6 cellular contexts compared by ENCODE assay signal in the genomic region with DNA sequence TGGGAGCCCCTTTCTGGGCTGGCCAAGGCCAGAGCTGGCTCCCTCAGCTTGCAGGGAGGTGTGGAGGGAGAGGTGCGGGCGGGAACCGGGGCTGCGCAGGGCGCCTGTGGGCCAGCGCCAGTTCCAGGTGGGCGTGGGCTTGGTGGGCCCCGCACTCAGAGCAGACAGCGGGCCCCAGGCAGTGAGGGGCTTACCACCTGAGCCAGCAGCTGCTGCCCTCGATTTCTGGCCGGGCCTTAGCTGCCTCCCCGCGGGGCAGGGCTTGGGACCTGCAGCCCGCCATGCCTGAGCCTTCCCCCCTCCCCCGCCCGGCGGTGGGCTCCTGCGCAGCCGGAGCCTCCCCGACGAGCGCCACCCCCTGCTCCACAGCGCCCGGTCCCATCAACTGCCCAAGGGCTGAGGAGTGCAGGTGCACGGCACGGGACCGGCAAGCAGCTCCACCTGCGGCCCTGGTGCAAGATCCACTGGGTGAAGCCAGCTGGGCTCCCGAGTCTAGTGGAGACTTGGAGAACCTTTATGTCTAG. TPM values are rescaled to one million over a fixed set of nuclear protein-coding genes. Genes with fewer than 3 reads are reported as not detected.
A peak's percentile ranks its signal among the peaks of the same experiment; 100 is the strongest.
DNase-seq lines count a peak whose midpoint lies in the region; ATAC-seq, FAIRE-seq and TF ChIP-seq lines count a peak whose summit lies in the region.
"Not testable (repeated sequence)": the region's sequence is repeated elsewhere in the genome, so short reads cannot be mapped to it uniquely, and the experiment has no call there.

No MANE protein-coding gene starts in this region.

- H2AFZ ChIP-seq in trophoblast cell (ENCODE audit: insufficient read depth, low read length, poor library complexity): not testable (repeated sequence)

- not testable (repeated sequence) for H4K91ac ChIP-seq in trophoblast cell (ENCODE audit: low read depth, low read length)

- not testable (repeated sequence) for ATAC-seq in T-helper 17 cell; central memory CD8-positive, alpha-beta T cell (replicated peaks; ENCODE audit: extremely low read depth, poor library complexity, severe bottlenecking)

- not testable (repeated sequence) for H2BK5ac ChIP-seq in trophoblast cell (ENCODE audit: low read depth, low read length, poor library complexity)

- peaks cover 6 to 59% (median 37%) of the 10 kb centered on the region in 11 experiments for H3K36me3 ChIP-seq in BLaER1 treated with 17β-estradiol and CSF1 and Interleukin-3, amounts not matched to agents 10 nM and 100 nM
- H3K36me3 ChIP-seq in kidney (ENCODE audit: control insufficient read depth in 1 of 2, insufficient read depth in 2 of 2, low read length in 2 of 2); trophoblast cell (ENCODE audit: control insufficient read depth in 1 of 2, insufficient read depth in 2 of 2, low read length in 2 of 2): not testable (repeated sequence)

- peaks cover 48 to 94% (median 71%) of the 10 kb centered on the region in 10 experiments for H3K4me1 ChIP-seq in BLaER1 treated with 17β-estradiol and CSF1 and Interleukin-3, amounts not matched to agents 10 nM and 100 nM
- H3K4me1 ChIP-seq in kidney (ENCODE audit: control insufficient read depth in 1 of 2, insufficient read depth in 1 of 2, low read depth in 1 of 2, low read length in 2 of 2): peaks cover 17 to 25% of the 10 kb centered on the region in 2 donors
- H3K4me1 ChIP-seq in trophoblast cell (ENCODE audit: control insufficient read depth in 1 of 2, insufficient read depth in 2 of 2, low read length in 2 of 2): peaks cover 4 to 11% of the 10 kb centered on the region in 2 experiments

- peak overlapping the region in 9 of 11 experiments; percentile 75 to 94 (median 91); a peak in 12 of 22 replicates for H3K4me2 ChIP-seq in BLaER1 treated with 17β-estradiol and CSF1 and Interleukin-3, amounts not matched to agents 10 nM and 100 nM
- H3K4me2 ChIP-seq in trophoblast cell (ENCODE audit: low read length): not testable (repeated sequence)

- H4K12ac ChIP-seq in trophoblast cell (ENCODE audit: low read depth, low read length): not testable (repeated sequence)

- not testable (repeated sequence) for H3K23ac ChIP-seq in trophoblast cell (ENCODE audit: low read length)

- not testable (repeated sequence) for H4K8ac ChIP-seq in trophoblast cell (ENCODE audit: low read depth, low read length)

- peaks cover 0 to 96% (median 22%) of the 10 kb centered on the region in 11 experiments; a peak in 12 of 22 replicates for H4K20me1 ChIP-seq in BLaER1 treated with 17β-estradiol and CSF1 and Interleukin-3, amounts not matched to agents 10 nM and 100 nM

- TF ChIP-seq CTCF in kidney (IDR thresholded peaks at IDR 0.05; ENCODE audit: borderline replicate concordance, extremely low read depth, insufficient read depth): not testable (repeated sequence)

- H3K4me1 Mint-ChIP-seq in T-helper 17 cell: peaks cover 24% of the 10 kb centered on the region
- peaks cover 19% of the 10 kb centered on the region for H3K4me1 Mint-ChIP-seq in activated naive CD8-positive, alpha-beta T cell (ENCODE audit: low read depth)
- peaks cover 11% of the 10 kb centered on the region for H3K4me1 Mint-ChIP-seq in central memory CD8-positive, alpha-beta T cell

- peak overlapping the region; percentile 74 for H3K4me3 Mint-ChIP-seq in T-helper 17 cell
- not testable (repeated sequence) for H3K4me3 Mint-ChIP-seq in activated naive CD8-positive, alpha-beta T cell; central memory CD8-positive, alpha-beta T cell

- H3K79me1 ChIP-seq in trophoblast cell (ENCODE audit: low read length): not testable (repeated sequence)

- not testable (repeated sequence) for FAIRE-seq in kidney (lab: Jason Lieb, UNC)

- not testable (repeated sequence) for H3K14ac ChIP-seq in trophoblast cell (ENCODE audit: low read length)

- not testable (repeated sequence) for DNase-seq in T-helper 17 cell; central memory CD8-positive, alpha-beta T cell (ENCODE audit: low spot score in 2 of 2); trophoblast cell
- peak; percentile 61 for DNase-seq in kidney

- not testable (repeated sequence) for H2BK12ac ChIP-seq in trophoblast cell (ENCODE audit: low read length)

- peak overlapping the region; percentile 47 for H3K4ac ChIP-seq in trophoblast cell (ENCODE audit: low read depth, low read length)

- not testable (repeated sequence) for H3K9me3 Mint-ChIP-seq in activated naive CD8-positive, alpha-beta T cell (ENCODE audit: low read depth); central memory CD8-positive, alpha-beta T cell

- H3K27ac ChIP-seq in BLaER1 treated with 17β-estradiol and CSF1 and Interleukin-3, amounts not matched to agents 10 nM and 100 nM: peak overlapping the region in 2 of 11 experiments; percentile 24 to 55; a peak in 2 of 22 replicates
- H3K27ac ChIP-seq in kidney (ENCODE audit: low read depth in 2 of 2, low read length in 2 of 2); trophoblast cell (ENCODE audit: low read depth, low read length): not testable (repeated sequence)

- H3K18ac ChIP-seq in trophoblast cell (ENCODE audit: low read length): not testable (repeated sequence)

- not testable (repeated sequence) for H3K27me3 ChIP-seq in BLaER1 treated with 17β-estradiol and CSF1 and Interleukin-3, amounts not matched to agents 10 nM and 100 nM; trophoblast cell (ENCODE audit: insufficient read depth, low read length)

- not testable (repeated sequence) for H3K79me2 ChIP-seq in trophoblast cell (ENCODE audit: control insufficient read depth, insufficient read depth, low read length, poor library complexity)

- H2BK120ac ChIP-seq in trophoblast cell (ENCODE audit: insufficient read depth, low read length, poor library complexity): not testable (repeated sequence)

- peaks cover 4 to 49% (median 35%) of the 10 kb centered on the region in 11 experiments; a peak in 21 of 22 replicates for H3K9me3 ChIP-seq in BLaER1 treated with 17β-estradiol and CSF1 and Interleukin-3, amounts not matched to agents 10 nM and 100 nM (replicated peaks in 1 of 11)
- not testable (repeated sequence) for H3K9me3 ChIP-seq in T-helper 17 cell (ENCODE audit: control insufficient read depth, low read length, poor library complexity, severe bottlenecking); kidney (ENCODE audit: control insufficient read depth in 1 of 2, low read length in 2 of 2); trophoblast cell (ENCODE audit: insufficient read depth, low read depth, low read length)

- not testable (repeated sequence) for H3K4me3 ChIP-seq in BLaER1 treated with 17β-estradiol and CSF1 and Interleukin-3, amounts not matched to agents 10 nM and 100 nM; kidney (ENCODE audit: low read length in 2 of 2); trophoblast cell (ENCODE audit: low read depth, low read length)

- intact Hi-C loops in kidney (cut with DNase I): not testable (repeated sequence)

- no CpG with 5 or more reads among the region's 29 CpGs for WGBS in trophoblast cell (ENCODE audit: extremely low coverage, insufficient coverage, insufficient read length)

- H3K27ac Mint-ChIP-seq in T-helper 17 cell: not testable (repeated sequence)
- H3K27ac Mint-ChIP-seq in activated naive CD8-positive, alpha-beta T cell: peak overlapping the region; percentile 88
- H3K27ac Mint-ChIP-seq in central memory CD8-positive, alpha-beta T cell (ENCODE audit: low read depth): peak overlapping the region; percentile 56

- not testable (repeated sequence) for H3K27me3 Mint-ChIP-seq in T-helper 17 cell; activated naive CD8-positive, alpha-beta T cell; central memory CD8-positive, alpha-beta T cell

- not testable (repeated sequence) for H3K9ac ChIP-seq in BLaER1 treated with 17β-estradiol and CSF1 and Interleukin-3, amounts not matched to agents 10 nM and 100 nM; kidney (ENCODE audit: low read length in 2 of 2); trophoblast cell (ENCODE audit: low read length)

- not testable (repeated sequence) for H3K36me3 Mint-ChIP-seq in T-helper 17 cell (ENCODE audit: low read depth); activated naive CD8-positive, alpha-beta T cell; central memory CD8-positive, alpha-beta T cell (ENCODE audit: insufficient read depth)

- not testable (repeated sequence) for H2AK5ac ChIP-seq in trophoblast cell (ENCODE audit: low read length)

RNA-seq across cellular contexts. Expression of gene AAK1, which starts 21.5 kb away (rescaled TPM):
- total RNA-seq in T-helper 17 cell: 100 to 1,000 TPM; 187 to 243 TPM
- total RNA-seq in kidney: 93.7 TPM
- 25.8 TPM for polyA plus RNA-seq in kidney (ENCODE audit: insufficient read depth, low read depth, low replicate concordance)
- polyA plus RNA-seq in trophoblast cell (2013): 137 and 140 TPM in 2 replicates
